Comparison of ENCODE assay signal across 9 cellular contexts in the genomic region with DNA sequence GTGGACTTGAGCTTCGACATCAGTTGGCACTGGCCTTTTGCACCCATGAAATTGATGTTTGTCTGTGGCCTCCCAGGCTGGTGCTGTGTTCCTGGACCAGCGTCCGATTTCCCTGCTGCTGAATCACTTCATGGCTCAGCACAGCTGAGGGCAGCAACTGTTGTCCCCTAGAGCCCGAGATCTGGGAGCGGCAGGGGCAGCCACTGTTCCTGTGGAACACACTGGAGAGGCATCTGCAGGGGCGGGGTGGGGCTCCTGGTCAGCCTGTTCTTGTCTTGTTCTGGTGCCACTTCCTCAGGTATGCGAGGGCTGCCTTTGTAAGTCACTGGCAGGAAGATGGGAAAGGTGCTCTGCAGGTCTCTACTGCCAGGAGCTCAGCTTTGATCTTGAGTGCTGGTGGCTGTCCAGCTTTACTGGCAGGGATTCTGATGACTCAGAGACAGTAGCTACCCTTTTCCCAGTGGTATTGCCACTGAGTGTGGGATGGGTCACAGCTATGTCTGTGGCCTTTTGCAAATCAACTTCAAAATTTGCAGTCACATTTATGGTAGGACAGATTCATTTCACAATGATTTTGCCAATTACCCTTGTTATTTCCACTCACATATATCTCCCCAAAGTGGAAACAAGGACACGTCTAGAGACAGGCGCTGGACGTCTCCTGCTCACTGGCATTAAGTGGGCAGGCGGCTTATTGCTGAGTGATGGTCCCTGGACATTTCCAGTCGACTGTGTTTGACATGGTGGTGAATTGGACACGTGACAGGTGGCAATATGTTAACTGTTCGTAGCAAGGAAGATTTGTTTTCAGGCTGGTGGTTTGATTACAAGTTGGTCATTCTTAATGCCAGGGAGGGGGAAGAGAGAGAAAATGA. TPM values are rescaled to one million over a fixed set of nuclear protein-coding genes. Genes with fewer than 3 reads are reported as not detected.
DNase-seq lines count a peak whose midpoint lies in the region; ATAC-seq, FAIRE-seq and TF ChIP-seq lines count a peak whose summit lies in the region.
"Had no signal": no experiment of that assay in that cellular context is flagged by ENCODE, and none has a peak within 500 bp of the region (broad histone marks: within the 10 kb centered on the region; RNA-seq: fewer than 3 reads in every experiment).

No MANE protein-coding gene starts in this region.

- ATAC-seq in pancreas (peak; percentile 40 to 73 (median 68)), GM18517 (IDR thresholded peaks at IDR 0.05; ENCODE audit: unreplicated experiment) (no peak), HG03442 (IDR thresholded peaks at IDR 0.05; ENCODE audit: unreplicated experiment) (no peak)

- 67 to 70% methylated on average over 14 of the region's 14 CpGs for WGBS in pancreas, 2 donors

- DNase-seq in GM03348 (ENCODE audit: low spot score) (peak; percentile 45), PC-9 (peak; percentile 80 to 87), epithelial cell of prostate (ENCODE audit: low read depth, low spot score) (no peak), pancreas (peak in 2 of 6 donors; percentile 37 to 61), T1000 (lab: John Stamatoyannopoulos, UW) (no peak), GM20000 (ENCODE audit: low spot score) (no peak)
- DNase-seq: NCI-H1105 had no signal

- no peaks in the 10 kb centered on the region for H3K27me3 ChIP-seq in PC-9 (ENCODE audit: insufficient read depth, low read depth)
- no peaks in the 10 kb centered on the region for H3K27me3 ChIP-seq in pancreas

- H3K4me2 ChIP-seq in PC-9, result peak overlapping the region; percentile 55

- 0 out of 2 replicates have a peak, but pooled peaks cover 4% of the 10 kb centered on the region for H3K79me2 ChIP-seq in PC-9 (ENCODE audit: low read depth)

- BruUV-seq in PC-9 (replicated peaks; lab: Mats Ljungman, UMichigan), result no TSS peak

- H4K20me1 ChIP-seq in PC-9 (ENCODE audit: insufficient read depth), result peaks cover 8% of the 10 kb centered on the region; the same call in 1 of the 2 replicates

- H3F3A ChIP-seq in PC-9 (ENCODE audit: insufficient read depth, low read depth), result peaks cover 9% of the 10 kb centered on the region

- H3K9me3 ChIP-seq in PC-9 (ENCODE audit: insufficient read depth, low read depth) (no peaks in the 10 kb centered on the region), pancreas (no peaks in the 10 kb centered on the region)

- no peak overlapping the region for H2AFZ ChIP-seq in PC-9

- H3K9me2 ChIP-seq in PC-9 (ENCODE audit: insufficient read depth), result no peaks in the 10 kb centered on the region

- TF ChIP-seq CTCF in PC-9 (conservative IDR thresholded peaks at IDR 0.05) (no peak), pancreas (IDR thresholded peaks at IDR 0.05) (no peak), GM20000 (IDR thresholded peaks at IDR 0.05; ENCODE audit: extremely low read depth, missing control alignments) (no peak)

- POLR2A ChIA-PET in PC-9 (lab: Charles Lee; ENCODE audit: unreplicated experiment), result interaction anchor here (0.6 to 0.7 kb wide), 2 partner anchors 14 to 126 kb away, joined by 3 to 9 read pairs; no protein-coding TSS in a partner anchor

- intact Hi-C loops in PC-9 (cut with micrococcal nuclease; ENCODE audit: unreplicated experiment), result no loop called here
- intact Hi-C loops in pancreas (cut with DNase I), result no loop called here

- peaks cover 28% of the 10 kb centered on the region for H3K4me1 ChIP-seq in PC-9 (replicated peaks; ENCODE audit: insufficient read depth)
- peaks cover 4 to 19% (median 6%) of the 10 kb centered on the region in 3 donors for H3K4me1 ChIP-seq in pancreas

- FAIRE-seq in pancreas (lab: Jason Lieb, UNC), result no peak

- H3K36me3 ChIP-seq in PC-9 (ENCODE audit: low read depth) (no peaks in the 10 kb centered on the region), pancreas (no peaks in the 10 kb centered on the region)

- CTCF ChIA-PET in PC-9 (lab: Charles Lee), result no interaction called here

- H3K4me3 ChIP-seq in PC-9, result no peak overlapping the region
- H3K4me3 ChIP-seq in pancreas, result no peak overlapping the region

- H3K27ac ChIP-seq in PC-9, result 0 out of 2 replicates have a peak overlapping the region, but pooled peaks have one; percentile 14
- H3K27ac ChIP-seq in epithelial cell of prostate, result peak overlapping the region; percentile 18
- no peak overlapping the region for H3K27ac ChIP-seq in pancreas

RNA-seq across cellular contexts. Expression of a gene that starts 15.3 kb away (rescaled TPM):
- total RNA-seq in PC-9 (2021) (39.0 and 41.2 TPM in 2 replicates), pancreas (10 to 100 TPM; 29.1 to 49.6 (median 32.6) TPM)
- 10 to 100 TPM; 13.6 to 18.4 TPM for polyA plus RNA-seq in pancreas

Comparison
In these comparisons a context has a peak if more than half of its experiments do, and no peak if none do; other contexts are left out.
1. DNase-seq: peak in GM03348 (single experiment) and PC-9 (2 of 2); none in epithelial cell of prostate (single experiment), T1000 (single experiment) and GM20000 (single experiment).
2. H3K27ac ChIP-seq: peak in PC-9 (single experiment) and epithelial cell of prostate (single experiment); none in pancreas (0 of 4).
3. ATAC-seq: peak in pancreas (4 of 4); none in GM18517 (single experiment) and HG03442 (single experiment).